ENCODE assay signal across 15 cellular contexts in genomic region chr6:115667478-115667996, GRCh38.
A peak's percentile ranks its signal among the peaks of the same experiment; 100 is the strongest.
DNase-seq lines count a peak whose midpoint lies in the region; ATAC-seq lines count a peak whose summit lies in the region.
"Had no signal": no experiment of that assay in that cellular context is flagged by ENCODE, and none has a peak within 500 bp of the region (broad histone marks: within the 10 kb centered on the region; RNA-seq: fewer than 3 reads in every experiment).

No MANE protein-coding gene starts in this region.

- H3K27me3 ChIP-seq in CD4-positive, alpha-beta memory T cell (ENCODE audit: insufficient read depth, low read length) = no peaks in the 10 kb centered on the region
- H3K27me3 ChIP-seq: BLaER1 treated with 17β-estradiol and CSF1 and Interleukin-3, amounts not matched to agents 10 nM and 100 nM had no signal

- H3K4me1 Mint-ChIP-seq in CD4-positive, alpha-beta memory T cell = no peaks in the 10 kb centered on the region
- H3K4me1 Mint-ChIP-seq: IgD-negative memory B cell had no signal

- no peaks in the 10 kb centered on the region for H3K9me3 ChIP-seq in CD4-positive, alpha-beta memory T cell (ENCODE audit: control insufficient read depth in 1 of 2, low read length in 2 of 2)
- H3K9me3 ChIP-seq: A549; BLaER1 treated with 17β-estradiol and CSF1 and Interleukin-3, amounts not matched to agents 10 nM and 100 nM; HAP-1 had no signal

- no peaks in the 10 kb centered on the region for H3K4me1 ChIP-seq in CD4-positive, alpha-beta memory T cell (ENCODE audit: insufficient read depth, low read length)
- H3K4me1 ChIP-seq: A549; BLaER1 treated with 17β-estradiol and CSF1 and Interleukin-3, amounts not matched to agents 10 nM and 100 nM; HAP-1 had no signal

- DNase-seq in NCI-H82 (lab: John Stamatoyannopoulos, UW) = peak; percentile 58
- no peak for DNase-seq in NCI-H82 treated with DMSO at 0.1 percent for 48 hours (lab: John Stamatoyannopoulos, UW; ENCODE audit: unreplicated experiment)
- peak; percentile 61 for DNase-seq in NCI-H1092 treated with DMSO at 0.1 percent for 48 hours (lab: John Stamatoyannopoulos, UW)
- peak; percentile 88 to 91 for DNase-seq in NCI-H524 (lab: John Stamatoyannopoulos, UW)
- no peak for DNase-seq in left lobe of liver (ENCODE audit: low spot score)
- DNase-seq in CD4-positive, alpha-beta memory T cell = no peak
- DNase-seq: NCI-H1436, NCI-H510A treated with DMSO at 0.1 percent for 48 hours had no signal

- H3K27ac Mint-ChIP-seq in CD4-positive, alpha-beta memory T cell = no peak overlapping the region
- H3K27ac Mint-ChIP-seq: IgD-negative memory B cell; T-helper 2 cell treated with Interferon-gamma antibody and Interleukin-4, amounts not matched to agents 5 μg/mL and 100 μg/mL, for 36 hours had no signal

- ATAC-seq in left lobe of liver = peak; percentile 71
- ATAC-seq in HG03439 (IDR thresholded peaks at IDR 0.05; ENCODE audit: unreplicated experiment) = no peak
- no peak for ATAC-seq in HG02885 (IDR thresholded peaks at IDR 0.05; ENCODE audit: poor library complexity, unreplicated experiment)
- ATAC-seq: A549 had no signal

- intact Hi-C loops in CD4-positive, alpha-beta memory T cell (cut with micrococcal nuclease) = no loop called here

- H3K36me3 Mint-ChIP-seq in CD4-positive, alpha-beta memory T cell = no peaks in the 10 kb centered on the region
- H3K36me3 Mint-ChIP-seq: IgD-negative memory B cell had no signal

- no peaks in the 10 kb centered on the region for H3K27me3 Mint-ChIP-seq in CD4-positive, alpha-beta memory T cell
- H3K27me3 Mint-ChIP-seq: IgD-negative memory B cell had no signal

- no peaks in the 10 kb centered on the region for H3K36me3 ChIP-seq in CD4-positive, alpha-beta memory T cell (ENCODE audit: insufficient read depth, low read length)
- H3K36me3 ChIP-seq: BLaER1 treated with 17β-estradiol and CSF1 and Interleukin-3, amounts not matched to agents 10 nM and 100 nM; HAP-1 had no signal

- H3K4me3 ChIP-seq in CD4-positive, alpha-beta memory T cell (ENCODE audit: low read length in 2 of 2) = no peak overlapping the region
- H3K4me3 ChIP-seq: A549; BLaER1 treated with 17β-estradiol and CSF1 and Interleukin-3, amounts not matched to agents 10 nM and 100 nM; HAP-1 had no signal

- no peak overlapping the region for H3K27ac ChIP-seq in CD4-positive, alpha-beta memory T cell (ENCODE audit: low read depth, low read length)
- H3K27ac ChIP-seq: A549; BLaER1 treated with 17β-estradiol and CSF1 and Interleukin-3, amounts not matched to agents 10 nM and 100 nM had no signal

- POLR2A ChIA-PET in CD4-positive, alpha-beta memory T cell (lab: Charles Lee; ENCODE audit: partially characterized antibody) = no interaction called here

- CTCF ChIA-PET in CD4-positive, alpha-beta memory T cell (lab: Charles Lee; ENCODE audit: partially characterized antibody) = no interaction called here

- no peak overlapping the region for H3K4me3 Mint-ChIP-seq in CD4-positive, alpha-beta memory T cell
- H3K4me3 Mint-ChIP-seq: IgD-negative memory B cell; T-helper 2 cell treated with Interferon-gamma antibody and Interleukin-4, amounts not matched to agents 5 μg/mL and 100 μg/mL, for 36 hours had no signal

- H3K9me3 Mint-ChIP-seq in CD4-positive, alpha-beta memory T cell = peaks cover 0 to 4% (median 0%) of the 10 kb centered on the region in 8 donors
- H3K9me3 Mint-ChIP-seq: IgD-negative memory B cell; T-helper 2 cell treated with Interferon-gamma antibody and Interleukin-4, amounts not matched to agents 5 μg/mL and 100 μg/mL, for 36 hours had no signal

Comparison
In these comparisons a context has a peak if more than half of its experiments do, and no peak if none do; other contexts are left out.
1. DNase-seq: peak in NCI-H82 (single experiment), NCI-H1092 treated with DMSO at 0.1 percent for 48 hours (single experiment) and NCI-H524 (2 of 2); none in NCI-H82 treated with DMSO at 0.1 percent for 48 hours (single experiment), left lobe of liver (single experiment) and CD4-positive, alpha-beta memory T cell (0 of 5).